1 cellular context compared by ENCODE assay signal in the genomic region with DNA sequence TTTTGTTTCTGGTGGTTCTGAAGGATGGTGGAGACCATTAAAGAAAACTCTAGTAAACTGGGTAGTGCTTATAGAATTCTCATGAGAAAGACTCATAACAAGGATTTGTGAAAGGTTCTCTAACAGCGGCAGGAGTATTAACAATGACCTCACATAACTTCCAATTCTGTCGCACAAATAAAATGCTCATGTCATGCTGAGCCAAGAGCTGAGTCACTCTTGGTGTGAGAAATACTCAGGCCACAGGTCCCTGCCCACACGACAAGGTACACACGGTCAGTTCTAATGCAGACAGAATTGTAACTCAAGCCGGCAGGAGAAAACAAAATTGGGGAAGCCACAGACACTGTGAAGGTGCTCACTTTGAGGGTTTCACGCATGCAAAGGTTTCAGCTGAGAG.
TF ChIP-seq lines count a peak whose summit lies in the region.

No MANE protein-coding gene starts in this region.

TF ChIP-seq in K562, 482 proteins besides CTCF, POLR2A, EP300 and RAD21 (continued from another document):
- TF ChIP-seq, protein P1, sequence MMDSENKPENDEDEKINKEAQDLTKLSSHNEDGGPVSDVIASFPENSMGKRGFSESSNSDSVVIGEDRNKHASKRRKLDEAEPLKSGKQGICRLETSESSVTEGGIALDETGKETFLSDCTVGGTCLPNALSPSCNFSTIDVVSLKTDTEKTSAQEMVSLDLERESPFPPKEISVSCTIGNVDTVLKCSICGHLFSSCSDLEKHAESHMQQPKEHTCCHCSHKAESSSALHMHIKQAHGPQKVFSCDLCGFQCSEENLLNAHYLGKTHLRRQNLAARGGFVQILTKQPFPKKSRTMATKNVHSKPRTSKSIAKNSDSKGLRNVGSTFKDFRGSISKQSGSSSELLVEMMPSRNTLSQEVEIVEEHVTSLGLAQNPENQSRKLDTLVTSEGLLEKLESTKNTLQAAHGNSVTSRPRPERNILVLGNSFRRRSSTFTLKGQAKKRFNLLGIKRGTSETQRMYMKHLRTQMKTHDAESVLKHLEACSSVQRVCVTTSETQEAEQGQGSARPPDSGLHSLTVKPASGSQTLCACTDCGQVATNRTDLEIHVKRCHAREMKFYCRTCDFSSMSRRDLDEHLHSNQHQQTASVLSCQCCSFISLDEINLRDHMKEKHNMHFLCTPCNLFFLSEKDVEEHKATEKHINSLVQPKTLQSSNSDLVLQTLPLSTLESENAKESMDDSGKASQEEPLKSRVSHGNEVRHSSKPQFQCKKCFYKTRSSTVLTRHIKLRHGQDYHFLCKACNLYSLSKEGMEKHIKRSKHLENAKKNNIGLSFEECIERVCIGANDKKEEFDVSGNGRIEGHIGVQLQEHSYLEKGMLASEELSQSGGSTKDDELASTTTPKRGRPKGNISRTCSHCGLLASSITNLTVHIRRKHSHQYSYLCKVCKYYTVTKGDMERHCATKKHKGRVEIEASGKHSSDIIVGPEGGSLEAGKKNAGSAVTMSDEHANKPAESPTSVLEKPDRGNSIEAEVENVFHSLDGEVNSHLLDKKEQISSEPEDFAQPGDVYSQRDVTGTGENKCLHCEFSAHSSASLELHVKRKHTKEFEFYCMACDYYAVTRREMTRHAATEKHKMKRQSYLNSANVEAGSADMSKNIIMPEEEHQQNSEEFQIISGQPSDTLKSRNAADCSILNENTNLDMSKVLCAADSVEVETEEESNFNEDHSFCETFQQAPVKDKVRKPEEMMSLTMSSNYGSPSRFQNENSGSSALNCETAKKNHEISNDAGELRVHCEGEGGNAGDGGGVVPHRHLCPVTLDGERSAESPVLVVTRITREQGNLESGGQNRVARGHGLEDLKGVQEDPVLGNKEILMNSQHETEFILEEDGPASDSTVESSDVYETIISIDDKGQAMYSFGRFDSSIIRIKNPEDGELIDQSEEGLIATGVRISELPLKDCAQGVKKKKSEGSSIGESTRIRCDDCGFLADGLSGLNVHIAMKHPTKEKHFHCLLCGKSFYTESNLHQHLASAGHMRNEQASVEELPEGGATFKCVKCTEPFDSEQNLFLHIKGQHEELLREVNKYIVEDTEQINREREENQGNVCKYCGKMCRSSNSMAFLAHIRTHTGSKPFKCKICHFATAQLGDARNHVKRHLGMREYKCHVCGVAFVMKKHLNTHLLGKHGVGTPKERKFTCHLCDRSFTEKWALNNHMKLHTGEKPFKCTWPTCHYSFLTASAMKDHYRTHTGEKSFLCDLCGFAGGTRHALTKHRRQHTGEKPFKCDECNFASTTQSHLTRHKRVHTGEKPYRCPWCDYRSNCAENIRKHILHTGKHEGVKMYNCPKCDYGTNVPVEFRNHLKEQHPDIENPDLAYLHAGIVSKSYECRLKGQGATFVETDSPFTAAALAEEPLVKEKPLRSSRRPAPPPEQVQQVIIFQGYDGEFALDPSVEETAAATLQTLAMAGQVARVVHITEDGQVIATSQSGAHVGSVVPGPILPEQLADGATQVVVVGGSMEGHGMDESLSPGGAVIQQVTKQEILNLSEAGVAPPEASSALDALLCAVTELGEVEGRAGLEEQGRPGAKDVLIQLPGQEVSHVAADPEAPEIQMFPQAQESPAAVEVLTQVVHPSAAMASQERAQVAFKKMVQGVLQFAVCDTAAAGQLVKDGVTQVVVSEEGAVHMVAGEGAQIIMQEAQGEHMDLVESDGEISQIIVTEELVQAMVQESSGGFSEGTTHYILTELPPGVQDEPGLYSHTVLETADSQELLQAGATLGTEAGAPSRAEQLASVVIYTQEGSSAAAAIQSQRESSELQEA (IDR thresholded peaks at IDR 0.05; ENCODE audit: low read depth) = no peak
- TF ChIP-seq ZNF696 (CRISPR knock-in tag; conservative IDR thresholded peaks at IDR 0.05) (no peak), RBFOX2 (IDR thresholded peaks at IDR 0.05; ENCODE audit: low read depth, low read length) (no peak), GATAD2B (IDR thresholded peaks at IDR 0.05; ENCODE audit: borderline replicate concordance) (no peak)
- TF ChIP-seq, protein P2, sequence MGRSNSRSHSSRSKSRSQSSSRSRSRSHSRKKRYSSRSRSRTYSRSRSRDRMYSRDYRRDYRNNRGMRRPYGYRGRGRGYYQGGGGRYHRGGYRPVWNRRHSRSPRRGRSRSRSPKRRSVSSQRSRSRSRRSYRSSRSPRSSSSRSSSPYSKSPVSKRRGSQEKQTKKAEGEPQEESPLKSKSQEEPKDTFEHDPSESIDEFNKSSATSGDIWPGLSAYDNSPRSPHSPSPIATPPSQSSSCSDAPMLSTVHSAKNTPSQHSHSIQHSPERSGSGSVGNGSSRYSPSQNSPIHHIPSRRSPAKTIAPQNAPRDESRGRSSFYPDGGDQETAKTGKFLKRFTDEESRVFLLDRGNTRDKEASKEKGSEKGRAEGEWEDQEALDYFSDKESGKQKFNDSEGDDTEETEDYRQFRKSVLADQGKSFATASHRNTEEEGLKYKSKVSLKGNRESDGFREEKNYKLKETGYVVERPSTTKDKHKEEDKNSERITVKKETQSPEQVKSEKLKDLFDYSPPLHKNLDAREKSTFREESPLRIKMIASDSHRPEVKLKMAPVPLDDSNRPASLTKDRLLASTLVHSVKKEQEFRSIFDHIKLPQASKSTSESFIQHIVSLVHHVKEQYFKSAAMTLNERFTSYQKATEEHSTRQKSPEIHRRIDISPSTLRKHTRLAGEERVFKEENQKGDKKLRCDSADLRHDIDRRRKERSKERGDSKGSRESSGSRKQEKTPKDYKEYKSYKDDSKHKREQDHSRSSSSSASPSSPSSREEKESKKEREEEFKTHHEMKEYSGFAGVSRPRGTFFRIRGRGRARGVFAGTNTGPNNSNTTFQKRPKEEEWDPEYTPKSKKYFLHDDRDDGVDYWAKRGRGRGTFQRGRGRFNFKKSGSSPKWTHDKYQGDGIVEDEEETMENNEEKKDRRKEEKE (IDR thresholded peaks at IDR 0.05; ENCODE audit: borderline replicate concordance in 1 of 2, control insufficient read depth in 1 of 2, low read depth in 2 of 2, low read length in 1 of 2) = no peak
